In the genomic region with DNA sequence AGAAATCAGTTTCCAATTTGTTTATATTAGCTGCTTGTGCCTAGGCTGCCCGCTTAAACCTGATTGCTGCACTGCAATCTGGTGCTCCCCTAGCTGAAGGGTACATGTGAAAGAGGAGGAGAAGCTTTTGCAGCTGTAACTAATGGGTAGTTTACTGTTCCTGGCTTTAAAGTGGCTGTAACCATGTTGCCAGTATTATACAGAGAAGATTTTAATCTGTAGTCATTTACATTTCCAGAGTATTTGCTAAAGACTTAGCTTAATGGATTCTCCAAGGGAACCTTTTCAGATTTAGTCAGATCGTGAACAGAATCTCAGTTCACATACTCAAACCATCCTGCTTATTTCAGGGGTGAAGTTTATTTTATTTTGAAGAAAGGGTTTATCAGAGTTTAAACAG, we compare ENCODE assay signal across 20 cellular contexts. TPM values are rescaled to one million over a fixed set of nuclear protein-coding genes. Genes with fewer than 3 reads are reported as not detected.
DNase-seq lines count a peak whose midpoint lies in the region; TF ChIP-seq lines count a peak whose summit lies in the region.
"Had no signal": no experiment of that assay in that cellular context is flagged by ENCODE, and none has a peak within 500 bp of the region (broad histone marks: within the 10 kb centered on the region; RNA-seq: fewer than 3 reads in every experiment).

No MANE protein-coding gene starts in this region.

- no peak overlapping the region for H3K27ac ChIP-seq in parathyroid adenoma
- H3K27ac ChIP-seq in neuronal stem cell (replicated peaks; ENCODE audit: low read length), result no peak overlapping the region
- H3K27ac ChIP-seq: right atrium auricular region, uterus had no signal

- H2BK120ac ChIP-seq in neuronal stem cell (ENCODE audit: low read depth, low read length), result no peak overlapping the region

- H4K8ac ChIP-seq in neuronal stem cell (ENCODE audit: low read depth, low read length), result no peak overlapping the region

- H3K23ac ChIP-seq in neuronal stem cell (ENCODE audit: low read depth, low read length, poor library complexity), result no peak overlapping the region

- H2AK5ac ChIP-seq in neuronal stem cell (ENCODE audit: low read depth, low read length), result no peak overlapping the region

- peaks cover 3% of the 10 kb centered on the region for H3K79me2 ChIP-seq in parathyroid adenoma

- peaks cover 3% of the 10 kb centered on the region for H3K79me1 ChIP-seq in neuronal stem cell (ENCODE audit: low read depth, low read length)

- no peak overlapping the region for H3K4me3 Mint-ChIP-seq in activated CD4-positive, alpha-beta memory T cell treated with anti-CD3 and anti-CD28 coated beads for 36 hours
- H3K4me3 Mint-ChIP-seq: activated naive CD4-positive, alpha-beta T cell treated with anti-CD3 and anti-CD28 coated beads, Interleukin-2, amount 50 U/mL, for 24 hours; HFFc6; neural crest cell had no signal

- H3K4me1 ChIP-seq in parathyroid adenoma (peaks cover 32% of the 10 kb centered on the region), neuronal stem cell (ENCODE audit: control insufficient read depth in 2 of 2, insufficient read depth in 1 of 2, low read depth in 1 of 2, low read length in 2 of 2) (peaks cover 9 to 16% of the 10 kb centered on the region in 2 donors)

- H3K4ac ChIP-seq in neuronal stem cell (ENCODE audit: low read length), result no peak overlapping the region

- H3K4me2 ChIP-seq in parathyroid adenoma (ENCODE audit: low read length) (peak overlapping the region; percentile 20), neuronal stem cell (ENCODE audit: insufficient read depth, low read length, poor library complexity, severe bottlenecking) (no peak overlapping the region)

- TF ChIP-seq CTCF in parathyroid adenoma (IDR thresholded peaks at IDR 0.05), result no peak

- H3K18ac ChIP-seq in neuronal stem cell (ENCODE audit: low read length), result no peak overlapping the region

- H3K9me3 ChIP-seq in parathyroid adenoma (ENCODE audit: control insufficient read depth, low read length) (no peaks in the 10 kb centered on the region), neuronal stem cell (replicated peaks in 1 of 2; ENCODE audit: control insufficient read depth in 2 of 2, insufficient read depth in 1 of 2, low read depth in 1 of 2, low read length in 2 of 2) (no peaks in the 10 kb centered on the region)
- H3K9me3 ChIP-seq: esophagus muscularis mucosa, Peyer's patch, right atrium auricular region, uterus had no signal

- POLR2A ChIA-PET in activated CD4-positive, alpha-beta memory T cell treated with anti-CD3 and anti-CD28 coated beads for 36 hours (lab: Charles Lee), result interaction anchor here (0.9 kb wide), 1 partner anchor 22 kb away, joined by 4 read pairs; no protein-coding TSS in a partner anchor

- H4K91ac ChIP-seq in neuronal stem cell (ENCODE audit: low read depth, low read length, poor library complexity), result no peak overlapping the region

- no peak overlapping the region for H3K14ac ChIP-seq in neuronal stem cell (ENCODE audit: low read length)

- no peak overlapping the region for H2BK15ac ChIP-seq in neuronal stem cell (ENCODE audit: low read length)

- H3K4me3 ChIP-seq in parathyroid adenoma (ENCODE audit: low read depth, low read length) (no peak overlapping the region), neuronal stem cell (ENCODE audit: low read length in 2 of 2) (no peak overlapping the region)
- H3K4me3 ChIP-seq: esophagus muscularis mucosa, Peyer's patch, right atrium auricular region, uterus had no signal

- intact Hi-C loops in activated CD4-positive, alpha-beta memory T cell treated with anti-CD3 and anti-CD28 coated beads for 36 hours (cut with micrococcal nuclease), result no loop called here

- peaks cover 24% of the 10 kb centered on the region for H3K4me1 Mint-ChIP-seq in activated CD4-positive, alpha-beta memory T cell treated with anti-CD3 and anti-CD28 coated beads for 36 hours (ENCODE audit: low read depth)

- H3K27me3 Mint-ChIP-seq in activated CD4-positive, alpha-beta memory T cell treated with anti-CD3 and anti-CD28 coated beads for 36 hours, result no peaks in the 10 kb centered on the region
- H3K27me3 Mint-ChIP-seq: activated naive CD4-positive, alpha-beta T cell treated with anti-CD3 and anti-CD28 coated beads, Interleukin-2, amount 50 U/mL, for 24 hours had no signal

- H3K9ac ChIP-seq in parathyroid adenoma, result no peak overlapping the region
- no peak overlapping the region for H3K9ac ChIP-seq in neuronal stem cell (ENCODE audit: low read depth, low read length, poor library complexity)

- H2BK12ac ChIP-seq in neuronal stem cell (ENCODE audit: low read length), result no peak overlapping the region

- no CpG with 5 or more reads among the region's 2 CpGs for WGBS in neuronal stem cell (ENCODE audit: extremely low coverage in 2 of 2, insufficient read length in 2 of 2, insufficient replicate concordance in 1 of 2), 2 donors

- H2AFZ ChIP-seq in parathyroid adenoma (no peak overlapping the region), neuronal stem cell (ENCODE audit: low read length) (no peak overlapping the region)

- no peaks in the 10 kb centered on the region for H3K9me3 Mint-ChIP-seq in activated CD4-positive, alpha-beta memory T cell treated with anti-CD3 and anti-CD28 coated beads for 36 hours
- H3K9me3 Mint-ChIP-seq: activated naive CD4-positive, alpha-beta T cell treated with anti-CD3 and anti-CD28 coated beads, Interleukin-2, amount 50 U/mL, for 24 hours; HFFc6; neural crest cell had no signal

- DNase-seq in DMS 273 (lab: John Stamatoyannopoulos, UW; ENCODE audit: unreplicated experiment) (peak; percentile 72), NCI-H1092 treated with DMSO at 0.1 percent for 48 hours (lab: John Stamatoyannopoulos, UW) (peak; percentile 95), cerebellum (ENCODE audit: low spot score) (peak; percentile 36), LoVo (ENCODE audit: low spot score) (no peak), OCI-M2 (lab: John Stamatoyannopoulos, UW; ENCODE audit: unreplicated experiment) (no peak), neuronal stem cell (ENCODE audit: low spot score) (no peak)
- DNase-seq in activated CD4-positive, alpha-beta memory T cell treated with anti-CD3 and anti-CD28 coated beads for 36 hours, result no peak
- DNase-seq: activated CD4-positive, alpha-beta T cell treated with anti-CD3 and anti-CD28 coated beads, Interleukin-2, amount 50 U/mL, for 4 hours; activated T-cell treated with anti-CD3 and anti-CD28 coated beads, Interleukin-2, amount 50 U/mL, for 1 hour; HFFc6; islet precursor cell; mesenchymal stem cell; NCI-H774; Peyer's patch; uterus had no signal

- H2BK5ac ChIP-seq in neuronal stem cell (ENCODE audit: low read length), result no peak overlapping the region

- H3K27ac Mint-ChIP-seq in activated CD4-positive, alpha-beta memory T cell treated with anti-CD3 and anti-CD28 coated beads for 36 hours, result no peak overlapping the region
- H3K27ac Mint-ChIP-seq: activated naive CD4-positive, alpha-beta T cell treated with anti-CD3 and anti-CD28 coated beads, Interleukin-2, amount 50 U/mL, for 24 hours; HFFc6 had no signal

- peaks cover 27% of the 10 kb centered on the region for H3K36me3 Mint-ChIP-seq in activated CD4-positive, alpha-beta memory T cell treated with anti-CD3 and anti-CD28 coated beads for 36 hours

- no peaks in the 10 kb centered on the region for H3K36me3 ChIP-seq in parathyroid adenoma (ENCODE audit: control insufficient read depth, insufficient read depth, low read length)
- H3K36me3 ChIP-seq in neuronal stem cell (replicated peaks in 1 of 2; ENCODE audit: control insufficient read depth in 2 of 2, insufficient read depth in 2 of 2, low read length in 2 of 2), result peaks cover 17 to 55% of the 10 kb centered on the region in 2 donors
- H3K36me3 ChIP-seq: uterus had no signal

- CTCF ChIA-PET in activated CD4-positive, alpha-beta memory T cell treated with anti-CD3 and anti-CD28 coated beads for 36 hours (lab: Charles Lee), result interaction anchor here (0.6 to 2.2 kb wide), 6 partner anchors 22 to 367 kb away, joined by 3 to 23 read pairs (median 4); a partner anchor contains a TSS

- H3K27me3 ChIP-seq in parathyroid adenoma (ENCODE audit: control insufficient read depth, insufficient read depth, low read length), result no peaks in the 10 kb centered on the region
- no peaks in the 10 kb centered on the region for H3K27me3 ChIP-seq in neuronal stem cell (ENCODE audit: control insufficient read depth in 3 of 3, insufficient read depth in 3 of 3, low read depth in 1 of 3, low read length in 3 of 3)
- H3K27me3 ChIP-seq: esophagus muscularis mucosa, Peyer's patch, right atrium auricular region, uterus had no signal

RNA-seq across cellular contexts. Expression of a gene that starts 22.9 kb away (rescaled TPM):
- 39.6 TPM for total RNA-seq in cerebellum
- total RNA-seq in activated CD4-positive, alpha-beta memory T cell treated with anti-CD3 and anti-CD28 coated beads for 36 hours, result 10 to 100 TPM; 89.6 to 92.3 TPM
- 93.0 TPM for polyA plus RNA-seq in neuronal stem cell (2013, experiment 1 of 2)
- polyA plus RNA-seq in neuronal stem cell (2013, experiment 2 of 2), result 96.3 TPM

RNA-seq across cellular contexts. Expression of a gene that starts 27.0 kb away (rescaled TPM):
- total RNA-seq in cerebellum, result 112 TPM
- 10 to 100 TPM; 22.7 to 25.7 TPM for total RNA-seq in activated CD4-positive, alpha-beta memory T cell treated with anti-CD3 and anti-CD28 coated beads for 36 hours
- 30.2 TPM for polyA plus RNA-seq in neuronal stem cell (2013, experiment 1 of 2)
- polyA plus RNA-seq in neuronal stem cell (2013, experiment 2 of 2), result 29.8 TPM

Comparison
In these comparisons a context has a peak if more than half of its experiments do, and no peak if none do; other contexts are left out.
1. DNase-seq: peak in DMS 273 (single experiment), NCI-H1092 treated with DMSO at 0.1 percent for 48 hours (single experiment) and cerebellum (single experiment); none in LoVo (single experiment), activated CD4-positive, alpha-beta memory T cell treated with anti-CD3 and anti-CD28 coated beads for 36 hours (single experiment), OCI-M2 (single experiment) and neuronal stem cell (single experiment).